ENCODE assay signal across 1 cellular context in the genomic region with DNA sequence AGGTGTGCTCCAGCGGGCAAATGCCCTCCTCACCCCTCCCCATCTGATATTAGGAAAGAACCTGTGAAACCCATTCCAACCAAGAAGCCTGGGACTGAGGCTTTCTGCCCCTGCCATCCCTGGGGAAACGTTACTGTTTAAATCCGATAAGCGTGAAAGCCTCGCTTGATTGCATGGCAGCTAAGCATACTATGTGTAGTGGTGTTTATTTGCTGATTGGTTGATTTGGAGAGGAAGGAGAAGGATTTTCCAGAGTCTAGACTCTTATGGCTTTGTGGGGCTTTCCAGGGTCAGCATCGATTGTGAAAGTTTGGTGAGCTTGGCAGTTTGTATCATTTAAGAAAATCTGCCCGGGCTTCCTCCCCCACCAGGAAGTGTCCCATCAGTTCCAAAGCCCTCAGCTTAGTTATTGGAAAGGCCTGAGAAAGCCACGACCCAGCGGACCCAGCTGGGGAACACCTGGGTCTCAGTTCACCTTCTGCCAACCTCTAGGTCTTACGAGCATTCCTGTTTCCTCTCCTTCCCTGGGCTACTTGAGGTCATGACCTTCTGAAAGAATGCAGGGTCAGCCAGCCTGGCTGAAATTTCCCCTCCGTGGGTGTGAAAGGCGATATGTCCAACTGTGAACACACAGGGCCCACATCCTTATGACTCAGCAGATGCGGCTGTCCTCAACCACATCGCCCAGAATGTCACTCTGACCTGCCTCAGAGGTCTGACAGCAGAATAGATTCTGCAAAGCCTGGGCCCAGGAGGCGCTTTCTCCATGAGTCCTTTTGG.
A peak's percentile ranks its signal among the peaks of the same experiment; 100 is the strongest.
TF ChIP-seq lines count a peak whose summit lies in the region.

No MANE protein-coding gene starts in this region.

TF ChIP-seq in K562, 482 proteins besides CTCF, POLR2A, EP300 and RAD21 (continued from another document and continues in another):
- TF ChIP-seq, protein P1, sequence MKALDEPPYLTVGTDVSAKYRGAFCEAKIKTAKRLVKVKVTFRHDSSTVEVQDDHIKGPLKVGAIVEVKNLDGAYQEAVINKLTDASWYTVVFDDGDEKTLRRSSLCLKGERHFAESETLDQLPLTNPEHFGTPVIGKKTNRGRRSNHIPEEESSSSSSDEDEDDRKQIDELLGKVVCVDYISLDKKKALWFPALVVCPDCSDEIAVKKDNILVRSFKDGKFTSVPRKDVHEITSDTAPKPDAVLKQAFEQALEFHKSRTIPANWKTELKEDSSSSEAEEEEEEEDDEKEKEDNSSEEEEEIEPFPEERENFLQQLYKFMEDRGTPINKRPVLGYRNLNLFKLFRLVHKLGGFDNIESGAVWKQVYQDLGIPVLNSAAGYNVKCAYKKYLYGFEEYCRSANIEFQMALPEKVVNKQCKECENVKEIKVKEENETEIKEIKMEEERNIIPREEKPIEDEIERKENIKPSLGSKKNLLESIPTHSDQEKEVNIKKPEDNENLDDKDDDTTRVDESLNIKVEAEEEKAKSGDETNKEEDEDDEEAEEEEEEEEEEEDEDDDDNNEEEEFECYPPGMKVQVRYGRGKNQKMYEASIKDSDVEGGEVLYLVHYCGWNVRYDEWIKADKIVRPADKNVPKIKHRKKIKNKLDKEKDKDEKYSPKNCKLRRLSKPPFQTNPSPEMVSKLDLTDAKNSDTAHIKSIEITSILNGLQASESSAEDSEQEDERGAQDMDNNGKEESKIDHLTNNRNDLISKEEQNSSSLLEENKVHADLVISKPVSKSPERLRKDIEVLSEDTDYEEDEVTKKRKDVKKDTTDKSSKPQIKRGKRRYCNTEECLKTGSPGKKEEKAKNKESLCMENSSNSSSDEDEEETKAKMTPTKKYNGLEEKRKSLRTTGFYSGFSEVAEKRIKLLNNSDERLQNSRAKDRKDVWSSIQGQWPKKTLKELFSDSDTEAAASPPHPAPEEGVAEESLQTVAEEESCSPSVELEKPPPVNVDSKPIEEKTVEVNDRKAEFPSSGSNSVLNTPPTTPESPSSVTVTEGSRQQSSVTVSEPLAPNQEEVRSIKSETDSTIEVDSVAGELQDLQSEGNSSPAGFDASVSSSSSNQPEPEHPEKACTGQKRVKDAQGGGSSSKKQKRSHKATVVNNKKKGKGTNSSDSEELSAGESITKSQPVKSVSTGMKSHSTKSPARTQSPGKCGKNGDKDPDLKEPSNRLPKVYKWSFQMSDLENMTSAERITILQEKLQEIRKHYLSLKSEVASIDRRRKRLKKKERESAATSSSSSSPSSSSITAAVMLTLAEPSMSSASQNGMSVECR (CRISPR knock-in tag; IDR thresholded peaks at IDR 0.05), result no peak
- TF ChIP-seq SUPT5H (IDR thresholded peaks at IDR 0.05), result no peak
- peak; percentile 53; the same call in 1 of the 2 replicates for TF ChIP-seq POLR2AphosphoS5 (IDR thresholded peaks at IDR 0.05; ENCODE audit: control insufficient read depth, insufficient read depth, low read depth, low read length)
- no peak for TF ChIP-seq FOXM1 (IDR thresholded peaks at IDR 0.05; ENCODE audit: low read depth)
- TF ChIP-seq FOXM1 (CRISPR knock-in tag; IDR thresholded peaks at IDR 0.05; ENCODE audit: low read depth), result 0 out of 2 replicates have a peak, but pooled peaks have one; percentile 37
- TF ChIP-seq FOXJ2 (tag; IDR thresholded peaks at IDR 0.05), result 0 out of 2 replicates have a peak, but pooled peaks have one; percentile 13
- TF ChIP-seq TRIM28 (IDR thresholded peaks at IDR 0.05), result no peak
- no peak for TF ChIP-seq ELF4 (CRISPR knock-in tag; IDR thresholded peaks at IDR 0.05)
- peak; percentile 59; the same call in 1 of the 2 replicates for TF ChIP-seq HIVEP1 (CRISPR knock-in tag; IDR thresholded peaks at IDR 0.05)
- TF ChIP-seq DMBX1 (CRISPR knock-in tag; IDR thresholded peaks at IDR 0.05; ENCODE audit: borderline replicate concordance), result peak; percentile 88
- TF ChIP-seq, protein P2, sequence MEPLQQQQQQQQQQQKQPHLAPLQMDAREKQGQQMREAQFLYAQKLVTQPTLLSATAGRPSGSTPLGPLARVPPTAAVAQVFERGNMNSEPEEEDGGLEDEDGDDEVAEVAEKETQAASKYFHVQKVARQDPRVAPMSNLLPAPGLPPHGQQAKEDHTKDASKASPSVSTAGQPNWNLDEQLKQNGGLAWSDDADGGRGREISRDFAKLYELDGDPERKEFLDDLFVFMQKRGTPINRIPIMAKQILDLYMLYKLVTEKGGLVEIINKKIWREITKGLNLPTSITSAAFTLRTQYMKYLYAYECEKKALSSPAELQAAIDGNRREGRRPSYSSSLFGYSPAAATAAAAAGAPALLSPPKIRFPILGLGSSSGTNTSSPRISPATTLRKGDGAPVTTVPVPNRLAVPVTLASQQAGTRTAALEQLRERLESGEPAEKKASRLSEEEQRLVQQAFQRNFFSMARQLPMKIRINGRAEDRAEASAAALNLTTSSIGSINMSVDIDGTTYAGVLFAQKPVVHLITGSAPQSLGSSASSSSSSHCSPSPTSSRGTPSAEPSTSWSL (CRISPR knock-in tag; IDR thresholded peaks at IDR 0.05; ENCODE audit: borderline replicate concordance), result no peak
- TF ChIP-seq, protein P3, sequence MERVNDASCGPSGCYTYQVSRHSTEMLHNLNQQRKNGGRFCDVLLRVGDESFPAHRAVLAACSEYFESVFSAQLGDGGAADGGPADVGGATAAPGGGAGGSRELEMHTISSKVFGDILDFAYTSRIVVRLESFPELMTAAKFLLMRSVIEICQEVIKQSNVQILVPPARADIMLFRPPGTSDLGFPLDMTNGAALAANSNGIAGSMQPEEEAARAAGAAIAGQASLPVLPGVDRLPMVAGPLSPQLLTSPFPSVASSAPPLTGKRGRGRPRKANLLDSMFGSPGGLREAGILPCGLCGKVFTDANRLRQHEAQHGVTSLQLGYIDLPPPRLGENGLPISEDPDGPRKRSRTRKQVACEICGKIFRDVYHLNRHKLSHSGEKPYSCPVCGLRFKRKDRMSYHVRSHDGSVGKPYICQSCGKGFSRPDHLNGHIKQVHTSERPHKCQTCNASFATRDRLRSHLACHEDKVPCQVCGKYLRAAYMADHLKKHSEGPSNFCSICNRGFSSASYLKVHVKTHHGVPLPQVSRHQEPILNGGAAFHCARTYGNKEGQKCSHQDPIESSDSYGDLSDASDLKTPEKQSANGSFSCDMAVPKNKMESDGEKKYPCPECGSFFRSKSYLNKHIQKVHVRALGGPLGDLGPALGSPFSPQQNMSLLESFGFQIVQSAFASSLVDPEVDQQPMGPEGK (CRISPR knock-in tag; IDR thresholded peaks at IDR 0.05; ENCODE audit: borderline replicate concordance), result no peak
- TF ChIP-seq SMAD2 (IDR thresholded peaks at IDR 0.05; ENCODE audit: low read depth, low read length), result no peak
- TF ChIP-seq, protein P4, sequence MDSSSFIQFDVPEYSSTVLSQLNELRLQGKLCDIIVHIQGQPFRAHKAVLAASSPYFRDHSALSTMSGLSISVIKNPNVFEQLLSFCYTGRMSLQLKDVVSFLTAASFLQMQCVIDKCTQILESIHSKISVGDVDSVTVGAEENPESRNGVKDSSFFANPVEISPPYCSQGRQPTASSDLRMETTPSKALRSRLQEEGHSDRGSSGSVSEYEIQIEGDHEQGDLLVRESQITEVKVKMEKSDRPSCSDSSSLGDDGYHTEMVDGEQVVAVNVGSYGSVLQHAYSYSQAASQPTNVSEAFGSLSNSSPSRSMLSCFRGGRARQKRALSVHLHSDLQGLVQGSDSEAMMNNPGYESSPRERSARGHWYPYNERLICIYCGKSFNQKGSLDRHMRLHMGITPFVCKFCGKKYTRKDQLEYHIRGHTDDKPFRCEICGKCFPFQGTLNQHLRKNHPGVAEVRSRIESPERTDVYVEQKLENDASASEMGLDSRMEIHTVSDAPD (CRISPR knock-in tag; IDR thresholded peaks at IDR 0.05), result no peak
- peak; percentile 71; the same call in 1 of the 2 replicates for TF ChIP-seq JUN (IDR thresholded peaks at IDR 0.05; ENCODE audit: borderline replicate concordance, low read depth, low read length)
- no peak for TF ChIP-seq JUN (CRISPR knock-in tag; IDR thresholded peaks at IDR 0.05; ENCODE audit: borderline replicate concordance)
- TF ChIP-seq TBL1XR1 (IDR thresholded peaks at IDR 0.05; ENCODE audit: low read length in 2 of 2), result peak in 1 of 2 experiments; percentile 47; a peak in 1 of 4 replicates
- TF ChIP-seq ZNF239 (CRISPR knock-in tag; IDR thresholded peaks at IDR 0.05), result peak; percentile 46
- TF ChIP-seq DDX20 (tag; IDR thresholded peaks at IDR 0.05; ENCODE audit: low read depth), result 0 out of 2 replicates have a peak, but pooled peaks have one; percentile 14
- TF ChIP-seq RAD51 (IDR thresholded peaks at IDR 0.05; ENCODE audit: borderline replicate concordance, low read depth), result no peak
- 0 out of 2 replicates have a peak, but pooled peaks have one; percentile 14 for TF ChIP-seq CBFB (CRISPR knock-in tag; IDR thresholded peaks at IDR 0.05)
- no peak for TF ChIP-seq DNMT1 (IDR thresholded peaks at IDR 0.05)
- TF ChIP-seq RBM22 (IDR thresholded peaks at IDR 0.05; ENCODE audit: low read depth, low read length, poor library complexity, severe bottlenecking), result no peak
- no peak for TF ChIP-seq LCOR (CRISPR knock-in tag; IDR thresholded peaks at IDR 0.05)
- no peak for TF ChIP-seq POLR2AphosphoS2 (IDR thresholded peaks at IDR 0.05; ENCODE audit: low read length)
- TF ChIP-seq, protein P5, sequence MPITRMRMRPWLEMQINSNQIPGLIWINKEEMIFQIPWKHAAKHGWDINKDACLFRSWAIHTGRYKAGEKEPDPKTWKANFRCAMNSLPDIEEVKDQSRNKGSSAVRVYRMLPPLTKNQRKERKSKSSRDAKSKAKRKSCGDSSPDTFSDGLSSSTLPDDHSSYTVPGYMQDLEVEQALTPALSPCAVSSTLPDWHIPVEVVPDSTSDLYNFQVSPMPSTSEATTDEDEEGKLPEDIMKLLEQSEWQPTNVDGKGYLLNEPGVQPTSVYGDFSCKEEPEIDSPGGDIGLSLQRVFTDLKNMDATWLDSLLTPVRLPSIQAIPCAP (CRISPR knock-in tag; IDR thresholded peaks at IDR 0.05; ENCODE audit: borderline replicate concordance), result no peak
- TF ChIP-seq XRCC3 (IDR thresholded peaks at IDR 0.05), result no peak
- no peak for TF ChIP-seq BHLHE40 (IDR thresholded peaks at IDR 0.05; ENCODE audit: low read length)
- TF ChIP-seq, protein P6, sequence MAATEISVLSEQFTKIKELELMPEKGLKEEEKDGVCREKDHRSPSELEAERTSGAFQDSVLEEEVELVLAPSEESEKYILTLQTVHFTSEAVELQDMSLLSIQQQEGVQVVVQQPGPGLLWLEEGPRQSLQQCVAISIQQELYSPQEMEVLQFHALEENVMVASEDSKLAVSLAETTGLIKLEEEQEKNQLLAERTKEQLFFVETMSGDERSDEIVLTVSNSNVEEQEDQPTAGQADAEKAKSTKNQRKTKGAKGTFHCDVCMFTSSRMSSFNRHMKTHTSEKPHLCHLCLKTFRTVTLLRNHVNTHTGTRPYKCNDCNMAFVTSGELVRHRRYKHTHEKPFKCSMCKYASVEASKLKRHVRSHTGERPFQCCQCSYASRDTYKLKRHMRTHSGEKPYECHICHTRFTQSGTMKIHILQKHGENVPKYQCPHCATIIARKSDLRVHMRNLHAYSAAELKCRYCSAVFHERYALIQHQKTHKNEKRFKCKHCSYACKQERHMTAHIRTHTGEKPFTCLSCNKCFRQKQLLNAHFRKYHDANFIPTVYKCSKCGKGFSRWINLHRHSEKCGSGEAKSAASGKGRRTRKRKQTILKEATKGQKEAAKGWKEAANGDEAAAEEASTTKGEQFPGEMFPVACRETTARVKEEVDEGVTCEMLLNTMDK (IDR thresholded peaks at IDR 0.05; ENCODE audit: borderline replicate concordance, insufficient read depth, low read depth, low read length, poor library complexity, severe bottlenecking), result no peak
- TF ChIP-seq PTRF (tag; IDR thresholded peaks at IDR 0.05), result no peak
- no peak for TF ChIP-seq HLTF (IDR thresholded peaks at IDR 0.05)
- TF ChIP-seq, protein P7, sequence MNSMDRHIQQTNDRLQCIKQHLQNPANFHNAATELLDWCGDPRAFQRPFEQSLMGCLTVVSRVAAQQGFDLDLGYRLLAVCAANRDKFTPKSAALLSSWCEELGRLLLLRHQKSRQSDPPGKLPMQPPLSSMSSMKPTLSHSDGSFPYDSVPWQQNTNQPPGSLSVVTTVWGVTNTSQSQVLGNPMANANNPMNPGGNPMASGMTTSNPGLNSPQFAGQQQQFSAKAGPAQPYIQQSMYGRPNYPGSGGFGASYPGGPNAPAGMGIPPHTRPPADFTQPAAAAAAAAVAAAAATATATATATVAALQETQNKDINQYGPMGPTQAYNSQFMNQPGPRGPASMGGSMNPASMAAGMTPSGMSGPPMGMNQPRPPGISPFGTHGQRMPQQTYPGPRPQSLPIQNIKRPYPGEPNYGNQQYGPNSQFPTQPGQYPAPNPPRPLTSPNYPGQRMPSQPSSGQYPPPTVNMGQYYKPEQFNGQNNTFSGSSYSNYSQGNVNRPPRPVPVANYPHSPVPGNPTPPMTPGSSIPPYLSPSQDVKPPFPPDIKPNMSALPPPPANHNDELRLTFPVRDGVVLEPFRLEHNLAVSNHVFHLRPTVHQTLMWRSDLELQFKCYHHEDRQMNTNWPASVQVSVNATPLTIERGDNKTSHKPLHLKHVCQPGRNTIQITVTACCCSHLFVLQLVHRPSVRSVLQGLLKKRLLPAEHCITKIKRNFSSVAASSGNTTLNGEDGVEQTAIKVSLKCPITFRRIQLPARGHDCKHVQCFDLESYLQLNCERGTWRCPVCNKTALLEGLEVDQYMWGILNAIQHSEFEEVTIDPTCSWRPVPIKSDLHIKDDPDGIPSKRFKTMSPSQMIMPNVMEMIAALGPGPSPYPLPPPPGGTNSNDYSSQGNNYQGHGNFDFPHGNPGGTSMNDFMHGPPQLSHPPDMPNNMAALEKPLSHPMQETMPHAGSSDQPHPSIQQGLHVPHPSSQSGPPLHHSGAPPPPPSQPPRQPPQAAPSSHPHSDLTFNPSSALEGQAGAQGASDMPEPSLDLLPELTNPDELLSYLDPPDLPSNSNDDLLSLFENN (IDR thresholded peaks at IDR 0.05; ENCODE audit: low read depth in 2 of 2, low read length in 2 of 2), result 0 out of 4 replicates have a peak, but pooled peaks of 1 of the 2 experiments have one; percentile 20
- no peak for TF ChIP-seq PCBP2 (IDR thresholded peaks at IDR 0.05; ENCODE audit: low read depth, low read length, poor library complexity, severe bottlenecking)
- peak; percentile 90 for TF ChIP-seq SMARCA4 (IDR thresholded peaks at IDR 0.05)
